1 cellular context compared by ENCODE assay signal in the genomic region with DNA sequence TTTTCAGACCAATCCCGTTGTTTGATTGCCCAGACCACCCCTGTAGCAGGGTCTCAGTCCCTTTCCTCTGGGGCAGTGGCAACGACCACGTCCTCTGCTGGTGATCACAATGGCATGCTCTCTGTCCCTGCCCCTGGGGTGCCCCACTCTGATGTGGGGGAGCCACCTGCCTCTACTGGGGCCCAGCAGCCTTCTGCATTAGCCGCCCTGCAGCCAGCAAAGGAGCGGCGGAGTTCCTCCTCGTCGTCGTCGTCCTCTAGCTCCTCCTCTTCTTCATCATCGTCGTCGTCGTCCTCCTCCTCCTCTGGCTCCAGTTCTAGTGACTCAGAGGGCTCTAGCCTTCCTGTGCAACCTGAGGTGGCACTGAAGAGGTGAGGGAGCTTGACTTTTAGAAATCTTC.
TF ChIP-seq lines count a peak whose summit lies in the region.

No MANE protein-coding gene starts in this region.

TF ChIP-seq in K562, 482 proteins besides CTCF, POLR2A, EP300 and RAD21:
- TF ChIP-seq SUPT5H (IDR thresholded peaks at IDR 0.05) = 0 out of 2 replicates have a peak, but pooled peaks have one; percentile 34
- no peak for TF ChIP-seq BCOR (IDR thresholded peaks at IDR 0.05)
TF ChIP-seq in K562: peak in this region for 1.
